32 cellular contexts compared by ENCODE assay signal in genomic region chrX:119721926-119722325, GRCh38. TPM values are rescaled to one million over a fixed set of nuclear protein-coding genes. Genes with fewer than 3 reads are reported as not detected.
"Had no signal": no experiment of that assay in that cellular context is flagged by ENCODE, and none has a peak within 500 bp of the region (broad histone marks: within the 10 kb centered on the region; RNA-seq: fewer than 3 reads in every experiment).

No MANE protein-coding gene starts in this region.

- H3K27me3 ChIP-seq: esophagus muscularis mucosa, esophagus squamous epithelium, foreskin keratinocyte, gastrocnemius medialis, gastroesophageal sphincter, heart left ventricle, heart right ventricle, hepatocyte had no signal

- H2AFZ ChIP-seq: hepatocyte had no signal

- H3K27ac ChIP-seq: coronary artery, dorsolateral prefrontal cortex, epithelial cell of prostate, esophagus muscularis mucosa, esophagus squamous epithelium, foreskin keratinocyte, gastrocnemius medialis, gastroesophageal sphincter, heart left ventricle, heart right ventricle, hepatocyte had no signal

- FAIRE-seq: endometrium, endothelial cell of umbilical vein, frontal cortex had no signal

- H3K79me2 ChIP-seq: hepatocyte had no signal

- ATAC-seq: effector memory CD8-positive, alpha-beta T cell; esophagus mucosa; foreskin keratinocyte; gastrocnemius medialis; gastroesophageal sphincter; heart left ventricle; heart right ventricle had no signal

- H3K4me2 ChIP-seq: hepatocyte had no signal

- H3K9me3 Mint-ChIP-seq: dendritic cell treated with granulocyte-macrophage colony-stimulating factor and Interleukin-4, amounts not matched to agents 40 ng/mL and 50 ng/mL, for 4 days; effector memory CD8-positive, alpha-beta T cell had no signal

- H3K36me3 ChIP-seq: esophagus muscularis mucosa, esophagus squamous epithelium, gastrocnemius medialis, gastroesophageal sphincter, heart left ventricle, heart right ventricle had no signal

- H3K9me3 ChIP-seq: esophagus muscularis mucosa, esophagus squamous epithelium, gastrocnemius medialis, gastroesophageal sphincter, heart right ventricle had no signal

- H3K4me3 Mint-ChIP-seq: dendritic cell treated with granulocyte-macrophage colony-stimulating factor and Interleukin-4, amounts not matched to agents 40 ng/mL and 50 ng/mL, for 4 days; effector memory CD8-positive, alpha-beta T cell; endodermal cell had no signal

- H3K4me3 ChIP-seq: coronary artery, dorsolateral prefrontal cortex, esophagus muscularis mucosa, esophagus squamous epithelium, gastrocnemius medialis, gastroesophageal sphincter, heart left ventricle, heart right ventricle, hepatocyte had no signal

- H3K27ac Mint-ChIP-seq: dendritic cell treated with granulocyte-macrophage colony-stimulating factor and Interleukin-4, amounts not matched to agents 40 ng/mL and 50 ng/mL, for 4 days; effector memory CD8-positive, alpha-beta T cell; endodermal cell had no signal

- H3K4me1 ChIP-seq: esophagus muscularis mucosa, esophagus squamous epithelium, foreskin keratinocyte, gastrocnemius medialis, gastroesophageal sphincter, heart left ventricle, heart right ventricle had no signal

- DNase-seq: cortex of kidney; dermis blood vessel endothelial cell; dorsolateral prefrontal cortex; effector CD4-positive, alpha-beta T cell; effector CD8-positive, alpha-beta T cell; effector memory CD4-positive, alpha-beta T cell; effector memory CD8-positive, alpha-beta T cell; endodermal cell; erythroblast; esophagus squamous epithelium; foreskin fibroblast; foreskin keratinocyte; foreskin melanocyte; gastrocnemius medialis; glutamatergic neuron; head of caudate nucleus; heart left ventricle; heart right ventricle; hippocampal formation had no signal

- H3K27me3 Mint-ChIP-seq: dendritic cell treated with granulocyte-macrophage colony-stimulating factor and Interleukin-4, amounts not matched to agents 40 ng/mL and 50 ng/mL, for 4 days; effector memory CD8-positive, alpha-beta T cell had no signal

RNA-seq across cellular contexts. Expression of gene SOWAHD, which starts 36.5 kb away (rescaled TPM):
- total RNA-seq: dermis blood vessel endothelial cell, dermis microvascular lymphatic vessel endothelial cell, endothelial cell of umbilical vein, epithelial cell of proximal tubule, esophagus mucosa, esophagus muscularis mucosa, glomerular endothelial cell had no signal
- polyA plus RNA-seq: endothelial cell of umbilical vein had no signal
